Comparison of ENCODE assay signal across 9 cellular contexts in the genomic region with DNA sequence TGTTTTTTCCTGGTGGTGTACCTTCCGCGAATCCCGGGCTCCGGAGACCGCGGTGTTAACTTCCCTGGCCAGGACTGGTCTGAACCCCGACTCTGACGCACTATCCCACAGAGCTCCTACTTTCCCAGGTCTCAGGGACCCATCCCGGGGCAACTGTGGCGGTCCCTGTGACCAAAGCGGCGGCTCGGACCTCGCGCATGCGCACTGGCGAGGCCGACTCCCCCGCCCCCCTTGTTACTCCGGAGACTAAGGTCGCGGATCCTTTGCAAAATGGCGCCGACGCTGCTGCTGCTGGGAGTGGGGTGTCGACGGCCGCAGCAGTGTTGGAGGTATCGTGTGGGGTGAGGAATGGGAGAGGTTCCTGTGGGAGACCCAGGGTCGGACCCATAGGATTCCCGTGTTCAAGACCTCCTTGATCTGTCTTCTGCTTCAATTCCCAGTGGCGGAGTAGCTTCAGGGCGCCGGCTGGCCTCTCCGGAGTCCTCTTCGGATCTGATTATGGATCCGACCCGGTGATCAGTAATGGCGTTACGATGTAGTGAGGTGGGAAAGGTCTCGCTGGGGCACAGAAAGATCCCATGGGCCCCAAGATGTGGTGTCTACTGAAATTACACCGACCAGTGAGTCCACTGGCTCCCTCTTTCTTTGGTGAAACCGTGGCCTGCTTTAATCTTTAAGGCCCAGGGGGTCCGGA.
DNase-seq lines count a peak whose midpoint lies in the region; ATAC-seq and TF ChIP-seq lines count a peak whose summit lies in the region.
"Had no signal": no experiment of that assay in that cellular context is flagged by ENCODE, and none has a peak within 500 bp of the region (broad histone marks: within the 10 kb centered on the region; RNA-seq: fewer than 3 reads in every experiment).

No MANE protein-coding gene starts in this region.

- H3K36me3 ChIP-seq in left ventricle myocardium inferior, result no peaks in the 10 kb centered on the region

- intact Hi-C loops in left ventricle myocardium inferior (cut with micrococcal nuclease) (no loop called here), left colon (cut with DNase I, micrococcal nuclease) (no loop called here)

- no peak for ATAC-seq in HG02759 (IDR thresholded peaks at IDR 0.05; ENCODE audit: unreplicated experiment)
- no peak for ATAC-seq in GM18858 (IDR thresholded peaks at IDR 0.05; ENCODE audit: unreplicated experiment)
- no peak for ATAC-seq in left colon

- H3K9me3 ChIP-seq in left ventricle myocardium inferior (replicated peaks), result peaks cover 20% of the 10 kb centered on the region

- H3K4me1 ChIP-seq in left ventricle myocardium inferior, result no peaks in the 10 kb centered on the region

- no peak for TF ChIP-seq CTCF in left ventricle myocardium inferior (IDR thresholded peaks at IDR 0.05; ENCODE audit: borderline replicate concordance)

- peak overlapping the region; percentile 70 for H3K27ac ChIP-seq in left ventricle myocardium inferior (replicated peaks)

- DNase-seq in Daoy (ENCODE audit: low read depth) (peak; percentile 19), left ventricle myocardium inferior (peak; percentile 68), putamen (ENCODE audit: low spot score) (peak; percentile 45), left colon (no peak)
- peak; percentile 57 for DNase-seq in activated CD8-positive, alpha-beta memory T cell treated with anti-CD3 and anti-CD28 coated beads, Interleukin-2, amount 50 U/mL, for 48 hours
- DNase-seq in activated CD4-positive, alpha-beta T cell treated with anti-CD3 and anti-CD28 coated beads for 1 hour, result no peak
- DNase-seq: T-helper 9 cell had no signal

- H3K27me3 ChIP-seq in left ventricle myocardium inferior (ENCODE audit: low read depth), result no peaks in the 10 kb centered on the region

- peak overlapping the region; percentile 78 for H3K4me3 ChIP-seq in left ventricle myocardium inferior

Comparison
In these comparisons a context has a peak if more than half of its experiments do, and no peak if none do; other contexts are left out.
1. DNase-seq: peak in Daoy (single experiment), activated CD8-positive, alpha-beta memory T cell treated with anti-CD3 and anti-CD28 coated beads, Interleukin-2, amount 50 U/mL, for 48 hours (single experiment), left ventricle myocardium inferior (single experiment) and putamen (single experiment); none in activated CD4-positive, alpha-beta T cell treated with anti-CD3 and anti-CD28 coated beads for 1 hour (single experiment) and left colon (0 of 2).